In genomic region chr1:214076004-214076320, GRCh38 we compare ENCODE assay signal across 23 cellular contexts.
"Had no signal": no experiment of that assay in that cellular context is flagged by ENCODE, and none has a peak within 500 bp of the region (broad histone marks: within the 10 kb centered on the region; RNA-seq: fewer than 3 reads in every experiment).

No MANE protein-coding gene starts in this region.

- DNase-seq: activated CD4-positive, alpha-beta T cell treated with anti-CD3 and anti-CD28 coated beads for 48 hours; activated CD4-positive, alpha-beta T cell treated with anti-CD3 and anti-CD28 coated beads, Interleukin-2, amount 50 U/mL, for 4 hours; activated CD4-positive, CD25-positive, alpha-beta regulatory T cell treated with anti-CD3 and anti-CD28 coated beads, Interleukin-2, amount 50 U/mL, for 72 hours; activated CD8-positive, alpha-beta memory T cell treated with anti-CD3 and anti-CD28 coated beads, Interleukin-2, amount 50 U/mL, for 48 hours; activated CD8-positive, alpha-beta T cell treated with anti-CD3 and anti-CD28 coated beads, Interleukin-2, amount 10 ng/mL, durations not matched to agents 7 days and 5 days; activated naive CD4-positive, alpha-beta T cell treated with anti-CD3 and anti-CD28 coated beads, Interleukin-2, amount 50 U/mL, for 16 hours; activated naive CD8-positive, alpha-beta T cell treated with anti-CD3 and anti-CD28 coated beads, Interleukin-2, amount 50 U/mL, for 24 hours; activated T-cell treated with anti-CD3 and anti-CD28 coated beads, Interleukin-2, amount 50 U/mL, for 1 hour; amniotic stem cell; MG63; NCI-H1417 treated with DMSO at 0.1 percent for 48 hours; NCI-H1694 treated with DMSO at 0.1 percent for 48 hours; NCI-H2081; NCI-H524; Peyer's patch; Right ventricle myocardium superior; SW 1271 had no signal

- H3K4me3 ChIP-seq: ascending aorta, body of pancreas, MG63, Peyer's patch, SJSA1 had no signal

- H3K36me3 Mint-ChIP-seq: WTC11 had no signal

- H3K4me3 Mint-ChIP-seq: activated CD8-positive, alpha-beta T cell treated with anti-CD3 and anti-CD28 coated beads, Interleukin-2, amount 10 ng/mL, durations not matched to agents 7 days and 5 days; activated naive CD8-positive, alpha-beta T cell treated with anti-CD3 and anti-CD28 coated beads, Interleukin-2, amount 50 U/mL, for 24 hours; WTC11 had no signal

- H3K9me3 Mint-ChIP-seq: activated naive CD8-positive, alpha-beta T cell treated with anti-CD3 and anti-CD28 coated beads, Interleukin-2, amount 50 U/mL, for 24 hours had no signal

- H3K27me3 ChIP-seq: ascending aorta, body of pancreas, MG63, Peyer's patch had no signal

- H3K9me3 ChIP-seq: ascending aorta, body of pancreas, MG63, Peyer's patch, SJSA1 had no signal

- ATAC-seq: activated CD8-positive, alpha-beta T cell treated with anti-CD3 and anti-CD28 coated beads, Interleukin-2, amount 10 ng/mL, durations not matched to agents 7 days and 5 days; activated naive CD8-positive, alpha-beta T cell treated with anti-CD3 and anti-CD28 coated beads, Interleukin-2, amount 50 U/mL, for 24 hours; body of pancreas; SK-N-SH treated with all-trans-retinoic acid at 6 μM for 48 hours; WTC11 had no signal

- H3K4me1 ChIP-seq: ascending aorta, body of pancreas, Peyer's patch, SJSA1 had no signal

- H3K27ac Mint-ChIP-seq: activated CD8-positive, alpha-beta T cell treated with anti-CD3 and anti-CD28 coated beads, Interleukin-2, amount 10 ng/mL, durations not matched to agents 7 days and 5 days; activated naive CD8-positive, alpha-beta T cell treated with anti-CD3 and anti-CD28 coated beads, Interleukin-2, amount 50 U/mL, for 24 hours; WTC11 had no signal

- H3K4me1 Mint-ChIP-seq: activated naive CD8-positive, alpha-beta T cell treated with anti-CD3 and anti-CD28 coated beads, Interleukin-2, amount 50 U/mL, for 24 hours had no signal

- H3K36me3 ChIP-seq: ascending aorta, MG63, Peyer's patch, SJSA1 had no signal

- H3K27ac ChIP-seq: ascending aorta, body of pancreas, Peyer's patch, RWPE1, SJSA1 had no signal
